9 cellular contexts compared by ENCODE assay signal in genomic region chr5:149442563-149443182, GRCh38.
DNase-seq lines count a peak whose midpoint lies in the region; ATAC-seq, FAIRE-seq and TF ChIP-seq lines count a peak whose summit lies in the region.
"Had no signal": no experiment of that assay in that cellular context is flagged by ENCODE, and none has a peak within 500 bp of the region (broad histone marks: within the 10 kb centered on the region; RNA-seq: fewer than 3 reads in every experiment).

No MANE protein-coding gene starts in this region.

- TSS peak; percentile 16 for BruUV-seq in mammary epithelial cell (replicated peaks; lab: Mats Ljungman, UMichigan)

- CTCF ChIA-PET in mammary epithelial cell (lab: Charles Lee; ENCODE audit: low non-redundant PET): no interaction called here

- DNase-seq in GOT3 (lab: John Stamatoyannopoulos, UW): peak; percentile 82
- DNase-seq in NCI-H1092 treated with DMSO at 0.1 percent for 48 hours (lab: John Stamatoyannopoulos, UW): peak; percentile 26
- DNase-seq in activated CD4-positive, CD25-positive, alpha-beta regulatory T cell (lab: John Stamatoyannopoulos, UW): peak; percentile 26 to 58 (median 38)
- DNase-seq in mammary epithelial cell: peak; percentile 80
- DNase-seq in kidney: peak; percentile 91
- peak; percentile 85 for DNase-seq in stimulated activated CD4-positive, alpha-beta T cell treated with anti-CD3 and anti-CD28 coated beads, Interleukin-15, amount 100 ng/mL, for 24 hours

- peaks cover 4% of the 10 kb centered on the region; the same call in 1 of the 2 replicates for H3K27me3 ChIP-seq in DOHH2 (ENCODE audit: control insufficient read depth, low read length)
- no peaks in the 10 kb centered on the region for H3K27me3 ChIP-seq in mammary epithelial cell (ENCODE audit: insufficient read depth, low read length)

- ATAC-seq in GM18520 (IDR thresholded peaks at IDR 0.05; ENCODE audit: unreplicated experiment): no peak

- no peak for FAIRE-seq in kidney (lab: Jason Lieb, UNC)
- FAIRE-seq: endometrium had no signal

- H3K79me2 ChIP-seq in DOHH2 (ENCODE audit: control insufficient read depth, low read length) (no peaks in the 10 kb centered on the region), mammary epithelial cell (ENCODE audit: insufficient read depth, low read length) (no peaks in the 10 kb centered on the region)

- no peaks in the 10 kb centered on the region for H3K9me2 ChIP-seq in DOHH2 (replicated peaks; ENCODE audit: control insufficient read depth, low read length)

- H2AFZ ChIP-seq in mammary epithelial cell (ENCODE audit: low read depth, low read length): peak overlapping the region; percentile 59

- no peaks in the 10 kb centered on the region for H3K9me3 ChIP-seq in DOHH2 (ENCODE audit: control insufficient read depth, insufficient read depth, low read length)
- no peaks in the 10 kb centered on the region for H3K9me3 ChIP-seq in mammary epithelial cell (replicated peaks; ENCODE audit: insufficient read depth, low read length)
- H3K9me3 ChIP-seq in kidney (ENCODE audit: control insufficient read depth in 1 of 2, low read length in 2 of 2): no peaks in the 10 kb centered on the region

- H3K27ac ChIP-seq in DOHH2 (ENCODE audit: low read depth, low read length): no peak overlapping the region
- peak overlapping the region; percentile 89 for H3K27ac ChIP-seq in mammary epithelial cell (ENCODE audit: insufficient read depth, low read depth, low read length)
- peak overlapping the region; percentile 48 to 68 for H3K27ac ChIP-seq in kidney (ENCODE audit: low read depth in 2 of 2, low read length in 2 of 2)

- no peak overlapping the region for H3K4me3 ChIP-seq in DOHH2 (ENCODE audit: low read length)
- no peak overlapping the region for H3K4me3 ChIP-seq in mammary epithelial cell (replicated peaks in 1 of 3; ENCODE audit: insufficient read depth in 1 of 3, low read depth in 2 of 3, low read length in 3 of 3)
- no peak overlapping the region for H3K4me3 ChIP-seq in kidney (ENCODE audit: low read length in 2 of 2)

- H3K4me2 ChIP-seq in DOHH2 (ENCODE audit: low read length) (no peak overlapping the region), mammary epithelial cell (ENCODE audit: insufficient read depth, low read depth, low read length) (peak overlapping the region; percentile 56)

- no peaks in the 10 kb centered on the region for H3K4me1 ChIP-seq in DOHH2 (ENCODE audit: control insufficient read depth, low read length)
- H3K4me1 ChIP-seq in mammary epithelial cell (ENCODE audit: insufficient read depth, low read length): peaks cover 70% of the 10 kb centered on the region
- peaks cover 7 to 18% of the 10 kb centered on the region in 2 donors for H3K4me1 ChIP-seq in kidney (ENCODE audit: control insufficient read depth in 1 of 2, insufficient read depth in 1 of 2, low read depth in 1 of 2, low read length in 2 of 2)

- H3K36me3 ChIP-seq in DOHH2 (ENCODE audit: control insufficient read depth, low read length) (no peaks in the 10 kb centered on the region), mammary epithelial cell (ENCODE audit: insufficient read depth, low read length) (no peaks in the 10 kb centered on the region), kidney (ENCODE audit: control insufficient read depth in 1 of 2, insufficient read depth in 2 of 2, low read length in 2 of 2) (no peaks in the 10 kb centered on the region)

- TF ChIP-seq CTCF in DOHH2 (IDR thresholded peaks at IDR 0.05; ENCODE audit: low read depth, low read length, poor library complexity, severe bottlenecking) (peak; percentile 98), mammary epithelial cell (conservative IDR thresholded peaks at IDR 0.05 in 1 of 2, IDR thresholded peaks at IDR 0.05 in 1 of 2; ENCODE audit: extremely low read depth in 1 of 2, insufficient read depth in 1 of 2, low read depth in 1 of 2, low read length in 2 of 2) (peak; percentile 91 to 94), kidney (IDR thresholded peaks at IDR 0.05; ENCODE audit: borderline replicate concordance, extremely low read depth, insufficient read depth) (peak; percentile 97)

- in situ Hi-C loops in mammary epithelial cell (cut with MboI; ENCODE audit: low sequenced_read_pairs in 2 of 2): loop anchor here (5.0 to 10.0 kb wide), 2 partner anchors 102 to 120 kb away; no protein-coding TSS in a partner anchor

- H4K20me1 ChIP-seq in DOHH2 (ENCODE audit: control insufficient read depth, insufficient read depth, low read depth, low read length): no peaks in the 10 kb centered on the region
- no peaks in the 10 kb centered on the region for H4K20me1 ChIP-seq in mammary epithelial cell (ENCODE audit: insufficient read depth, low read length)

- H3F3A ChIP-seq in DOHH2 (ENCODE audit: control insufficient read depth, insufficient read depth): no peaks in the 10 kb centered on the region

- intact Hi-C loops in mammary epithelial cell (cut with micrococcal nuclease): loop anchor here (1.0 to 5.0 kb wide), 5 partner anchors 44 to 190 kb away; partner anchors contain the start of gene CSNK1A1
- intact Hi-C loops in kidney (cut with DNase I): loop anchor here (5.0 kb wide), 1 partner anchor 120 kb away; no protein-coding TSS in a partner anchor

- dilution Hi-C loops in mammary epithelial cell (cut with HindIII; ENCODE audit: low sequenced_read_pairs): loop anchor here (5.0 kb wide), 1 partner anchor 105 kb away; no protein-coding TSS in a partner anchor

- 11% methylated on average over 9 of the region's 17 CpGs for WGBS in mammary epithelial cell (ENCODE audit: low coverage, missing lambda C conversion rate)

- H3K9ac ChIP-seq in mammary epithelial cell (ENCODE audit: insufficient read depth, low read length) (peak overlapping the region; percentile 71), kidney (ENCODE audit: low read length in 2 of 2) (peak overlapping the region in 1 of 2 donors; percentile 13)

Comparison
In these comparisons a context has a peak if more than half of its experiments do, and no peak if none do; other contexts are left out.
1. DNase-seq: peak in every context shown above with its lines; median percentile 91 in kidney; 85 in stimulated activated CD4-positive, alpha-beta T cell treated with anti-CD3 and anti-CD28 coated beads, Interleukin-15, amount 100 ng/mL, for 24 hours; 82 in GOT3; 80 in mammary epithelial cell; 38 in activated CD4-positive, CD25-positive, alpha-beta regulatory T cell; 26 in NCI-H1092 treated with DMSO at 0.1 percent for 48 hours.